15 cellular contexts compared by ENCODE assay signal in the genomic region with DNA sequence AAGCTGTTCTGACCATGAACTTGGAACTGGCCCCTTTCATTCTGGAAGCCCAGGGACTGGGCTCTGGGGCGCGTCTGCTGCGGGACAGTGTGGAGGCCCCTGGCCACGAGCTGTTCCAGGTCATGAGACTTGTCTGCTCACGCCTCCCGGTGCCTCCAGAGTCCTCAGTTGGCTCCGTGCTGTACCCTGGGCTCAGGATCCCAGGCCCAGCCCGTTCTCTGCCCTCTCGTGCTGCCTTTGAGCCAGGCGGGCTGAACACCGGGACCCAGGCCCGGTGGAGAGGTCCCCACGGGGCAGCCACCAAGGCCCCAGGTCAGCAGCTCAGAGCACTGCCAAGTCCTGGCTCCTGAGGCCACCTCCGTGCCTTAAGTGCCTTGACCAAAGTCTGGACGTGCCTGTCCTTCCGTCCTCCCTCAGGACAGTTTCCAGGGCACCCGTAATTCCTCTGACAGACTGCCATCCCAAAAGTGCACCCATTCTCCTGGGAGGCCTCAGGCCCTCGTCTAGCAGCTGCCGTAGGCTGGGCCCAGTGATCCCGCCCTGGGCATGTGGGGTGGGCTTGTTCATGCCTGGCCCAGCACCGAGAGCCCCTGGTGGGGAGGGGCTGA. TPM values are rescaled to one million over a fixed set of nuclear protein-coding genes. Genes with fewer than 3 reads are reported as not detected.
DNase-seq lines count a peak whose midpoint lies in the region; ATAC-seq and TF ChIP-seq lines count a peak whose summit lies in the region.
"Had no signal": no experiment of that assay in that cellular context is flagged by ENCODE, and none has a peak within 500 bp of the region (broad histone marks: within the 10 kb centered on the region; RNA-seq: fewer than 3 reads in every experiment).

No MANE protein-coding gene starts in this region.

- no peaks in the 10 kb centered on the region for H3K27me3 Mint-ChIP-seq in stimulated activated naive CD8-positive, alpha-beta T cell treated with anti-CD3 and anti-CD28 coated beads, Interleukin-15, amount 100 ng/mL, for 72 hours

- no peaks in the 10 kb centered on the region for H3K27me3 ChIP-seq in heart right ventricle
- H3K27me3 ChIP-seq in skeletal muscle satellite cell (ENCODE audit: control insufficient read depth, insufficient read depth, low read length), result no peaks in the 10 kb centered on the region
- H3K27me3 ChIP-seq: left lung, SJSA1 had no signal

- H3K4me3 ChIP-seq in heart right ventricle (no peak overlapping the region), skeletal muscle satellite cell (ENCODE audit: low read length) (no peak overlapping the region)
- H3K4me3 ChIP-seq: left lung, SJSA1 had no signal

- peak overlapping the region; percentile 16 for H3K9ac ChIP-seq in skeletal muscle satellite cell (ENCODE audit: low read depth, low read length)

- intact Hi-C loops in heart right ventricle (cut with DNase I), result loop anchor here in 3 of 10 donors (5.0 kb wide), 1 partner anchor 37 kb away; no protein-coding TSS in a partner anchor

- H3K9me3 Mint-ChIP-seq in stimulated activated naive CD8-positive, alpha-beta T cell treated with anti-CD3 and anti-CD28 coated beads, Interleukin-15, amount 100 ng/mL, for 72 hours, result no peaks in the 10 kb centered on the region
- H3K9me3 Mint-ChIP-seq: WTC11 had no signal

- peaks cover 11% of the 10 kb centered on the region for H3K4me1 Mint-ChIP-seq in stimulated activated naive CD8-positive, alpha-beta T cell treated with anti-CD3 and anti-CD28 coated beads, Interleukin-15, amount 100 ng/mL, for 72 hours

- no peak overlapping the region for H3K4me2 ChIP-seq in skeletal muscle satellite cell (ENCODE audit: low read length)

- H3K27ac Mint-ChIP-seq in stimulated activated naive CD8-positive, alpha-beta T cell treated with anti-CD3 and anti-CD28 coated beads, Interleukin-15, amount 100 ng/mL, for 72 hours, result no peak overlapping the region
- H3K27ac Mint-ChIP-seq: WTC11 had no signal

- peak; percentile 13 for ATAC-seq in stimulated activated naive CD8-positive, alpha-beta T cell treated with anti-CD3 and anti-CD28 coated beads, Interleukin-15, amount 100 ng/mL, for 72 hours
- ATAC-seq in stimulated activated naive CD8-positive, alpha-beta T cell treated with anti-CD3 and anti-CD28 coated beads, Interleukin-15, Interleukin-2, amounts not matched to agents 100 U/mL and 50 U/mL, for 24 hours, result no peak
- ATAC-seq in heart right ventricle, result peak in 7 of 8 donors; percentile 0 to 41 (median 12)
- no peak for ATAC-seq in GM21447 (IDR thresholded peaks at IDR 0.05; ENCODE audit: unreplicated experiment)
- no peak for ATAC-seq in GM21737 (IDR thresholded peaks at IDR 0.05; ENCODE audit: unreplicated experiment)
- ATAC-seq: left lung, WTC11 had no signal

- H3K27ac ChIP-seq in heart right ventricle, result peak overlapping the region; percentile 28 to 94 (median 78)
- H3K27ac ChIP-seq: SJSA1 had no signal

- no peak overlapping the region for H3K4me3 Mint-ChIP-seq in stimulated activated naive CD8-positive, alpha-beta T cell treated with anti-CD3 and anti-CD28 coated beads, Interleukin-15, amount 100 ng/mL, for 72 hours
- H3K4me3 Mint-ChIP-seq: WTC11 had no signal

- H3K9me3 ChIP-seq in heart right ventricle, result no peaks in the 10 kb centered on the region
- H3K9me3 ChIP-seq in skeletal muscle satellite cell (replicated peaks; ENCODE audit: low read length), result no peaks in the 10 kb centered on the region
- H3K9me3 ChIP-seq: left lung, SJSA1 had no signal

- H3K36me3 ChIP-seq in heart right ventricle (peaks cover 0 to 53% (median 36%) of the 10 kb centered on the region in 9 donors), skeletal muscle satellite cell (ENCODE audit: insufficient read depth, low read length) (peaks cover 64% of the 10 kb centered on the region)

- TF ChIP-seq CTCF in heart right ventricle (IDR thresholded peaks at IDR 0.05), result no peak

- WGBS in heart right ventricle, 2 donors, result 29 to 40% methylated on average over 19 to 21 of the region's 21 CpGs

- DNase-seq in stimulated activated naive CD8-positive, alpha-beta T cell treated with anti-CD3 and anti-CD28 coated beads, Interleukin-15, amount 100 ng/mL, for 72 hours, result no peak
- no peak for DNase-seq in stimulated activated naive CD8-positive, alpha-beta T cell treated with anti-CD3 and anti-CD28 coated beads, Interleukin-15, Interleukin-2, amounts not matched to agents 100 U/mL and 50 U/mL, for 24 hours
- DNase-seq in heart right ventricle, result peak in 1 of 2 donors; percentile 64
- DNase-seq in SKM-1 treated with dmso at 0.1 percent for 144 hours (lab: John Stamatoyannopoulos, UW; ENCODE audit: unreplicated experiment), result no peak
- DNase-seq in GOT3 (lab: John Stamatoyannopoulos, UW), result no peak
- DNase-seq: left lung; NCI-H187; NCI-H82; nucleus accumbens; stimulated activated CD4-positive, alpha-beta T cell treated with anti-CD3 and anti-CD28 coated beads, Interleukin-4, amount 100 ng/mL, for 1 hour had no signal

- peaks cover 47 to 81% (median 76%) of the 10 kb centered on the region in 9 donors for H3K4me1 ChIP-seq in heart right ventricle
- H3K4me1 ChIP-seq in skeletal muscle satellite cell (ENCODE audit: control insufficient read depth, insufficient read depth, low read length), result peaks cover 75% of the 10 kb centered on the region

RNA-seq across cellular contexts. Expression of a gene that starts 36.3 kb away (rescaled TPM):
- 10 to 100 TPM; 69.0 to 89.5 (median 81.1) TPM for total RNA-seq in heart right ventricle
- polyA plus RNA-seq in heart right ventricle, result 10 to 100 TPM; 15.5 to 20.3 TPM
- 9.0 and 14.2 TPM in 2 replicates for total RNA-seq in skeletal muscle satellite cell (2012; rRNA removed)

Comparison
In these comparisons a context has a peak if more than half of its experiments do, and no peak if none do; other contexts are left out.
1. ATAC-seq: peak in stimulated activated naive CD8-positive, alpha-beta T cell treated with anti-CD3 and anti-CD28 coated beads, Interleukin-15, amount 100 ng/mL, for 72 hours (single experiment) and heart right ventricle (7 of 8); none in stimulated activated naive CD8-positive, alpha-beta T cell treated with anti-CD3 and anti-CD28 coated beads, Interleukin-15, Interleukin-2, amounts not matched to agents 100 U/mL and 50 U/mL, for 24 hours (single experiment), GM21447 (single experiment) and GM21737 (single experiment).